21 cellular contexts compared by ENCODE assay signal in genomic region chr2:202762546-202762945, GRCh38.
A peak's percentile ranks its signal among the peaks of the same experiment; 100 is the strongest.
DNase-seq lines count a peak whose midpoint lies in the region; ATAC-seq and TF ChIP-seq lines count a peak whose summit lies in the region.
"Had no signal": no experiment of that assay in that cellular context is flagged by ENCODE, and none has a peak within 500 bp of the region (broad histone marks: within the 10 kb centered on the region; RNA-seq: fewer than 3 reads in every experiment).

No MANE protein-coding gene starts in this region.

- TF ChIP-seq CTCF in natural killer cell (IDR thresholded peaks at IDR 0.05) (no peak), adrenal gland (IDR thresholded peaks at IDR 0.05) (no peak)

- WGBS in adrenal gland, 4 donors = 57 to 77% (median 66%) methylated on average over 4 of the region's 4 CpGs

- intact Hi-C loops in activated T-helper 1 cell treated with anti-CD3 and anti-CD28 coated beads, Interleukin-12 subunit alpha, Interleukin-12 subunit beta, Interleukin-2, Interleukin-4 antibody, amounts not matched to agents 30 ng/mL and 10 ng/mL and 1 ng/mL, durations not matched to agents 14 hours and 24 hours and 36 hours (cut with micrococcal nuclease) = loop anchor here (2.0 to 5.0 kb wide), 2 partner anchors 110 to 124 kb away; partner anchors contain the start of gene ICA1L
- intact Hi-C loops in natural killer cell (cut with micrococcal nuclease) = no loop called here
- intact Hi-C loops in adrenal gland (cut with DNase I) = no loop called here

- H3K9me3 Mint-ChIP-seq in activated T-helper 1 cell treated with anti-CD3 and anti-CD28 coated beads, Interleukin-12 subunit alpha, Interleukin-12 subunit beta, Interleukin-2, Interleukin-4 antibody, amounts not matched to agents 30 ng/mL and 10 ng/mL and 1 ng/mL, durations not matched to agents 14 hours and 24 hours and 36 hours = no peaks in the 10 kb centered on the region
- no peaks in the 10 kb centered on the region for H3K9me3 Mint-ChIP-seq in natural killer cell

- H3K27ac Mint-ChIP-seq in activated T-helper 1 cell treated with anti-CD3 and anti-CD28 coated beads, Interleukin-12 subunit alpha, Interleukin-12 subunit beta, Interleukin-2, Interleukin-4 antibody, amounts not matched to agents 30 ng/mL and 10 ng/mL and 1 ng/mL, durations not matched to agents 14 hours and 24 hours and 36 hours = peak overlapping the region; percentile 9
- peak overlapping the region in 1 of 2 donors; percentile 76 for H3K27ac Mint-ChIP-seq in natural killer cell

- H3K9me3 ChIP-seq in KOPT-K1 (ENCODE audit: insufficient read depth, low read length, poor library complexity, severe bottlenecking) = no peaks in the 10 kb centered on the region
- no peaks in the 10 kb centered on the region for H3K9me3 ChIP-seq in adrenal gland (replicated peaks in 1 of 3)

- H3K27me3 ChIP-seq in adrenal gland = no peaks in the 10 kb centered on the region

- H3K36me3 ChIP-seq in KOPT-K1 (ENCODE audit: insufficient read depth, low read length) = peaks cover 61% of the 10 kb centered on the region
- peaks cover 0 to 22% of the 10 kb centered on the region in 2 donors for H3K36me3 ChIP-seq in adrenal gland (replicated peaks in 1 of 2)

- H3K36me3 Mint-ChIP-seq in activated T-helper 1 cell treated with anti-CD3 and anti-CD28 coated beads, Interleukin-12 subunit alpha, Interleukin-12 subunit beta, Interleukin-2, Interleukin-4 antibody, amounts not matched to agents 30 ng/mL and 10 ng/mL and 1 ng/mL, durations not matched to agents 14 hours and 24 hours and 36 hours (ENCODE audit: low read depth) = peaks cover 17% of the 10 kb centered on the region
- no peaks in the 10 kb centered on the region for H3K36me3 Mint-ChIP-seq in natural killer cell

- H3K27me3 Mint-ChIP-seq in activated T-helper 1 cell treated with anti-CD3 and anti-CD28 coated beads, Interleukin-12 subunit alpha, Interleukin-12 subunit beta, Interleukin-2, Interleukin-4 antibody, amounts not matched to agents 30 ng/mL and 10 ng/mL and 1 ng/mL, durations not matched to agents 14 hours and 24 hours and 36 hours (ENCODE audit: insufficient read depth) = no peaks in the 10 kb centered on the region
- no peaks in the 10 kb centered on the region for H3K27me3 Mint-ChIP-seq in natural killer cell (ENCODE audit: low read depth in 2 of 2)

- ATAC-seq in natural killer cell = peak in 1 of 3 donors; percentile 51

- DNase-seq in NOMO-1 (lab: John Stamatoyannopoulos, UW; ENCODE audit: unreplicated experiment in 2 of 2) (peak; percentile 28 to 41), NOMO-1 treated with dmso at 0.1 percent for 144 hours (lab: John Stamatoyannopoulos, UW; ENCODE audit: unreplicated experiment) (no peak), natural killer cell (no peak), NK-92 (lab: John Stamatoyannopoulos, UW; ENCODE audit: unreplicated experiment) (no peak), adrenal gland (no peak), NCI-H82 (lab: John Stamatoyannopoulos, UW) (no peak)
- no peak for DNase-seq in activated T-helper 1 cell treated with anti-CD3 and anti-CD28 coated beads, Interleukin-12 subunit alpha, Interleukin-12 subunit beta, Interleukin-2, Interleukin-4 antibody, amounts not matched to agents 30 ng/mL and 10 ng/mL and 1 ng/mL, durations not matched to agents 14 hours and 24 hours and 36 hours (ENCODE audit: low spot score)
- DNase-seq: activated CD4-positive, CD25-positive, alpha-beta regulatory T cell; erythroblast; GM23248; head of caudate nucleus; islet precursor cell; mesenchymal stem cell; NCI-H187 treated with DMSO at 0.1 percent for 48 hours; NCI-H510A; nucleus accumbens; PC-9; SW 1271 had no signal

- H3K4me1 Mint-ChIP-seq in activated T-helper 1 cell treated with anti-CD3 and anti-CD28 coated beads, Interleukin-12 subunit alpha, Interleukin-12 subunit beta, Interleukin-2, Interleukin-4 antibody, amounts not matched to agents 30 ng/mL and 10 ng/mL and 1 ng/mL, durations not matched to agents 14 hours and 24 hours and 36 hours (ENCODE audit: low read depth) = peaks cover 23% of the 10 kb centered on the region
- H3K4me1 Mint-ChIP-seq in natural killer cell = peaks cover 14 to 32% of the 10 kb centered on the region in 2 donors

- H3K27ac ChIP-seq in KOPT-K1 (ENCODE audit: low read depth, low read length, poor library complexity, severe bottlenecking) = peak overlapping the region; percentile 59
- no peak overlapping the region for H3K27ac ChIP-seq in adrenal gland
- H3K27ac ChIP-seq: 22Rv1, GM23248, KMS-11, PC-9 had no signal

- no peak for TF ChIP-seq POLR2A in adrenal gland (IDR thresholded peaks at IDR 0.05)

- peaks cover 6 to 7% of the 10 kb centered on the region in 2 donors for H3K4me1 ChIP-seq in adrenal gland (replicated peaks in 1 of 2)

- no peak overlapping the region for H3K4me3 ChIP-seq in adrenal gland
- H3K4me3 ChIP-seq: GM23248, PC-9 had no signal

- H3K4me3 Mint-ChIP-seq in activated T-helper 1 cell treated with anti-CD3 and anti-CD28 coated beads, Interleukin-12 subunit alpha, Interleukin-12 subunit beta, Interleukin-2, Interleukin-4 antibody, amounts not matched to agents 30 ng/mL and 10 ng/mL and 1 ng/mL, durations not matched to agents 14 hours and 24 hours and 36 hours = peak overlapping the region; percentile 1
- H3K4me3 Mint-ChIP-seq in natural killer cell = peak overlapping the region; percentile 2

Comparison
In these comparisons a context has a peak if more than half of its experiments do, and no peak if none do; other contexts are left out.
1. DNase-seq: peak in NOMO-1 (2 of 2); none in NOMO-1 treated with dmso at 0.1 percent for 144 hours (single experiment), activated T-helper 1 cell treated with anti-CD3 and anti-CD28 coated beads, Interleukin-12 subunit alpha, Interleukin-12 subunit beta, Interleukin-2, Interleukin-4 antibody, amounts not matched to agents 30 ng/mL and 10 ng/mL and 1 ng/mL, durations not matched to agents 14 hours and 24 hours and 36 hours (single experiment), natural killer cell (single experiment), NK-92 (single experiment), adrenal gland (0 of 7) and NCI-H82 (single experiment).